Comparison of ENCODE assay signal across 22 cellular contexts in genomic region chr14:31541702-31542101, GRCh38. TPM values are rescaled to one million over a fixed set of nuclear protein-coding genes. Genes with fewer than 3 reads are reported as not detected.
"Had no signal": no experiment of that assay in that cellular context is flagged by ENCODE, and none has a peak within 500 bp of the region (broad histone marks: within the 10 kb centered on the region; RNA-seq: fewer than 3 reads in every experiment).

No MANE protein-coding gene starts in this region.

- H3K9ac ChIP-seq: parathyroid adenoma had no signal

- DNase-seq: activated CD4-positive, alpha-beta memory T cell treated with anti-CD3 and anti-CD28 coated beads for 36 hours; activated CD4-positive, alpha-beta T cell treated with anti-CD3 and anti-CD28 coated beads for 48 hours; activated effector memory CD4-positive, alpha-beta T cell treated with Interleukin-2 at 50 U/mL for 16 hours; activated naive CD4-positive, alpha-beta T cell treated with anti-CD3 and anti-CD28 coated beads for 36 hours; activated naive CD8-positive, alpha-beta T cell treated with anti-CD3 and anti-CD28 coated beads, Interleukin-2, amount 10 ng/mL, durations not matched to agents 7 days and 5 days; activated T-cell treated with anti-CD3 and anti-CD28 coated beads, Interleukin-2, amount 50 U/mL, for 72 hours; amniotic stem cell; cortex of kidney; lower lobe of right lung; naive B cell; nucleus accumbens; right cardiac atrium; stimulated activated CD4-positive, alpha-beta T cell treated with anti-CD3 and anti-CD28 coated beads, Interleukin-12 subunit alpha, Interleukin-12 subunit beta, amount 100 ng/mL, for 4 hours; T1000; tibial artery had no signal

- H3K79me2 ChIP-seq: parathyroid adenoma had no signal

- H3K4me1 ChIP-seq: foreskin keratinocyte, lower lobe of right lung, parathyroid adenoma, tibial artery had no signal

- H3K9me3 ChIP-seq: lower lobe of right lung, tibial artery had no signal

- H3K4me3 ChIP-seq: cardiac muscle cell, lower lobe of right lung, tibial artery had no signal

- H2AFZ ChIP-seq: parathyroid adenoma had no signal

- H3K27me3 ChIP-seq: cardiac muscle cell, tibial artery had no signal

- ATAC-seq: activated T-cell treated with anti-CD3 and anti-CD28 coated beads, Interleukin-2, amount 50 U/mL, for 72 hours; foreskin keratinocyte; left lobe of liver; lower lobe of right lung; right cardiac atrium had no signal

- H3K27ac ChIP-seq: cardiac muscle cell, foreskin keratinocyte, lower lobe of right lung, parathyroid adenoma, tibial artery had no signal

- H3K36me3 ChIP-seq: cardiac muscle cell, lower lobe of right lung, tibial artery had no signal

RNA-seq across cellular contexts. Expression of gene GPR33, which starts 53.9 kb away (rescaled TPM):
- polyA plus RNA-seq: cardiac muscle cell, esophagus, foreskin keratinocyte, neural cell, right cardiac atrium, urinary bladder had no signal
